ENCODE assay signal across 19 cellular contexts in the genomic region with DNA sequence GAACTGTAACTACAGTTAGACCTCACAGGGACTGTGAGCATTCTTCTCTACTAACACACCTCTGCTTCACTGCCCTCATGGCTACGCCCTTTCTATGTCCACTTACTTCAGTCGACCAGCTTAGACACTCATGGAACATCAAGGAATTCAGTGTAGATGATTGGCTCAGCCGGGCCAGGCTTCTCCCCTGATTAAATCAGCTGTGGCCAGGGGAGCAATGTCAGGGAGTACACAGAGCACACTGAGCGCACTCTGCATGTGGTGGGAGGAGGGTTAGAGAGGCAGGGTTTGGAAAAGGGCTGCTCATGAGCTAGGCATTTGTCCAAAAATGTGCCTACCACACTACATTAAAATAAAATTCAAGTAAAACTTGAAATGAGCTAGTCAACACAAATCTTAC.
DNase-seq lines count a peak whose midpoint lies in the region; ATAC-seq, FAIRE-seq and TF ChIP-seq lines count a peak whose summit lies in the region.
"Had no signal": no experiment of that assay in that cellular context is flagged by ENCODE, and none has a peak within 500 bp of the region (broad histone marks: within the 10 kb centered on the region; RNA-seq: fewer than 3 reads in every experiment).

No MANE protein-coding gene starts in this region.

- DNase-seq in GM23338 (ENCODE audit: low spot score) (no peak), PC-3 (no peak), astrocyte (ENCODE audit: low read depth) (peak; percentile 41), left kidney (ENCODE audit: low read depth, low spot score) (peak; percentile 3), pons (ENCODE audit: low spot score) (no peak), SKM-1 treated with dmso at 0.1 percent for 144 hours (lab: John Stamatoyannopoulos, UW; ENCODE audit: unreplicated experiment) (no peak)
- DNase-seq in activated CD4-positive, CD25-positive, alpha-beta regulatory T cell treated with anti-CD3 and anti-CD28 coated beads, Interleukin-2, amount 50 U/mL, for 72 hours, result no peak
- DNase-seq: activated CD4-positive, alpha-beta T cell treated with anti-CD3 and anti-CD28 coated beads for 36 hours; activated effector memory CD4-positive, alpha-beta T cell treated with Interleukin-2 at 50 U/mL for 16 hours; amygdala; left ventricle myocardium superior; NCI-H1092; NCI-H2107; occipital lobe; stimulated activated CD4-positive, alpha-beta T cell treated with anti-CD3 and anti-CD28 coated beads, Interleukin-4, amount 100 ng/mL, for 1 hour; substantia nigra had no signal

- H2AFZ ChIP-seq in GM23338 (no peak overlapping the region), PC-3 (ENCODE audit: low read length) (no peak overlapping the region), astrocyte (ENCODE audit: low read depth, low read length) (peak overlapping the region; percentile 2)

- CTCF ChIA-PET in PC-3 (lab: Charles Lee), result interaction anchor here (0.6 kb wide), 2 partner anchors 50 to 115 kb away, joined by 4 read pairs; no protein-coding TSS in a partner anchor

- H3K27me3 Mint-ChIP-seq in GM23338 (ENCODE audit: insufficient read depth, low read depth, poor library complexity) (peaks cover 2% of the 10 kb centered on the region), astrocyte (ENCODE audit: low read depth, unreplicated experiment) (no peaks in the 10 kb centered on the region)
- H3K27me3 Mint-ChIP-seq: activated CD4-positive, alpha-beta T cell treated with anti-CD3 and anti-CD28 coated beads for 36 hours had no signal

- POLR2A ChIA-PET in PC-3 (lab: Charles Lee; ENCODE audit: unreplicated experiment), result no interaction called here

- ATAC-seq in GM23338 (peak; percentile 37; the same call in 2 of the 3 replicates), PC-3 (no peak), GM18520 (IDR thresholded peaks at IDR 0.05; ENCODE audit: unreplicated experiment) (no peak)
- ATAC-seq: activated CD4-positive, alpha-beta T cell treated with anti-CD3 and anti-CD28 coated beads for 36 hours had no signal

- H3K4me3 Mint-ChIP-seq in GM23338 (no peak overlapping the region), astrocyte (ENCODE audit: unreplicated experiment) (no peak overlapping the region)
- H3K4me3 Mint-ChIP-seq: activated CD4-positive, alpha-beta T cell treated with anti-CD3 and anti-CD28 coated beads for 36 hours; T-helper 2 cell treated with Interferon-gamma antibody and Interleukin-4, amounts not matched to agents 5 μg/mL and 100 μg/mL, for 36 hours had no signal

- H3K36me3 ChIP-seq in GM23338 (ENCODE audit: insufficient read depth) (no peaks in the 10 kb centered on the region), PC-3 (ENCODE audit: low read depth, low read length) (no peaks in the 10 kb centered on the region), astrocyte (ENCODE audit: insufficient read depth, low read length) (no peaks in the 10 kb centered on the region)

- H4K20me1 ChIP-seq in GM23338 (replicated peaks; ENCODE audit: insufficient read depth) (no peaks in the 10 kb centered on the region), PC-3 (ENCODE audit: low read length) (no peaks in the 10 kb centered on the region), astrocyte (ENCODE audit: insufficient read depth, low read length) (no peaks in the 10 kb centered on the region)

- H3K79me2 ChIP-seq in GM23338 (replicated peaks; ENCODE audit: insufficient read depth) (no peaks in the 10 kb centered on the region), PC-3 (ENCODE audit: low read length) (no peaks in the 10 kb centered on the region), astrocyte (ENCODE audit: insufficient read depth, low read length) (no peaks in the 10 kb centered on the region)

- H3K4me1 ChIP-seq in GM23338 (ENCODE audit: insufficient read depth) (no peaks in the 10 kb centered on the region), PC-3 (ENCODE audit: insufficient read depth, low read length) (peaks cover 18% of the 10 kb centered on the region), astrocyte (ENCODE audit: insufficient read depth, low read length) (peaks cover 16% of the 10 kb centered on the region)

- H3K27ac Mint-ChIP-seq in GM23338 (no peak overlapping the region; the same call in 1 of the 2 replicates), astrocyte (ENCODE audit: unreplicated experiment) (peak overlapping the region; percentile 97)
- H3K27ac Mint-ChIP-seq: activated CD4-positive, alpha-beta T cell treated with anti-CD3 and anti-CD28 coated beads for 36 hours; T-helper 2 cell treated with Interferon-gamma antibody and Interleukin-4, amounts not matched to agents 5 μg/mL and 100 μg/mL, for 36 hours had no signal

- H3K36me3 Mint-ChIP-seq in GM23338 (ENCODE audit: low read depth), result 0 out of 3 replicates have a peak, but pooled peaks cover under 1% of the 10 kb centered on the region
- H3K36me3 Mint-ChIP-seq in astrocyte (ENCODE audit: low read depth, unreplicated experiment), result no peaks in the 10 kb centered on the region

- no peak overlapping the region for H3K4me3 ChIP-seq in GM23338
- H3K4me3 ChIP-seq in PC-3 (ENCODE audit: low read length), result no peak overlapping the region
- H3K4me3 ChIP-seq in astrocyte (ENCODE audit: insufficient read depth, low read depth, low read length), result no peak overlapping the region

- H3K4me2 ChIP-seq in GM23338 (no peak overlapping the region), PC-3 (ENCODE audit: low read length) (peak overlapping the region; percentile 33), astrocyte (ENCODE audit: low read length) (peak overlapping the region; percentile 11)

- no peaks in the 10 kb centered on the region for H3K27me3 ChIP-seq in GM23338 (ENCODE audit: insufficient read depth)
- H3K27me3 ChIP-seq in PC-3 (ENCODE audit: low read length), result no peaks in the 10 kb centered on the region
- no peaks in the 10 kb centered on the region for H3K27me3 ChIP-seq in astrocyte (ENCODE audit: insufficient read depth, low read length)

- no peaks in the 10 kb centered on the region for H3K4me1 Mint-ChIP-seq in GM23338
- peaks cover 22% of the 10 kb centered on the region for H3K4me1 Mint-ChIP-seq in astrocyte (ENCODE audit: low read depth, unreplicated experiment)
- H3K4me1 Mint-ChIP-seq: activated CD4-positive, alpha-beta T cell treated with anti-CD3 and anti-CD28 coated beads for 36 hours had no signal

- no peak for FAIRE-seq in astrocyte (lab: Jason Lieb, UNC)
- FAIRE-seq: colon had no signal

- TF ChIP-seq CTCF in GM23338 (conservative IDR thresholded peaks at IDR 0.05; ENCODE audit: low read depth in 2 of 2) (no peak), PC-3 (conservative IDR thresholded peaks at IDR 0.05; ENCODE audit: low read depth, low read length) (no peak), astrocyte (IDR thresholded peaks at IDR 0.05; ENCODE audit: insufficient read depth, low read depth, low read length) (no peak)

- intact Hi-C loops in PC-3 (cut with micrococcal nuclease), result no loop called here

- no TSS peak for BruUV-seq in PC-3 (replicated peaks; lab: Mats Ljungman, UMichigan)

- H3F3A ChIP-seq in GM23338 (replicated peaks; ENCODE audit: low read depth) (no peaks in the 10 kb centered on the region), PC-3 (ENCODE audit: low read length, unreplicated experiment) (peaks cover 5% of the 10 kb centered on the region)

- H3K9me3 ChIP-seq in PC-3 (ENCODE audit: low read length), result no peaks in the 10 kb centered on the region
- no peaks in the 10 kb centered on the region for H3K9me3 ChIP-seq in astrocyte (ENCODE audit: insufficient read depth, low read depth, low read length)

- H3K27ac ChIP-seq in GM23338 (ENCODE audit: low read depth), result no peak overlapping the region
- peak overlapping the region; percentile 82 for H3K27ac ChIP-seq in PC-3 (ENCODE audit: low read length)
- peak overlapping the region; percentile 19 for H3K27ac ChIP-seq in astrocyte (ENCODE audit: low read depth, low read length)

- peak overlapping the region; percentile 9; the same call in 1 of the 2 replicates for H3K9ac ChIP-seq in PC-3 (ENCODE audit: low read length)
- H3K9ac ChIP-seq in astrocyte (ENCODE audit: low read length), result no peak overlapping the region

- H3K9me2 ChIP-seq in GM23338 (ENCODE audit: insufficient read depth) (no peaks in the 10 kb centered on the region), PC-3 (replicated peaks; ENCODE audit: low read length) (no peaks in the 10 kb centered on the region)

- no peaks in the 10 kb centered on the region for H3K9me3 Mint-ChIP-seq in GM23338
- H3K9me3 Mint-ChIP-seq in astrocyte (ENCODE audit: unreplicated experiment), result no peaks in the 10 kb centered on the region
- H3K9me3 Mint-ChIP-seq: T-helper 2 cell treated with Interferon-gamma antibody and Interleukin-4, amounts not matched to agents 5 μg/mL and 100 μg/mL, for 36 hours had no signal

TF ChIP-seq in GM23338, 12 proteins besides CTCF, POLR2A, EP300 and RAD21 (continues in another document):
- TF ChIP-seq POLR2AphosphoS5 (IDR thresholded peaks at IDR 0.05; ENCODE audit: low read depth) (no peak), ETS1 (IDR thresholded peaks at IDR 0.05) (no peak), JUNB (IDR thresholded peaks at IDR 0.05; ENCODE audit: unreplicated experiment) (no peak)

Comparison
In these comparisons a context has a peak if more than half of its experiments do, and no peak if none do; other contexts are left out.
1. DNase-seq: peak in astrocyte (single experiment) and left kidney (single experiment); none in GM23338 (single experiment), PC-3 (single experiment), pons (single experiment), activated CD4-positive, CD25-positive, alpha-beta regulatory T cell treated with anti-CD3 and anti-CD28 coated beads, Interleukin-2, amount 50 U/mL, for 72 hours (single experiment) and SKM-1 treated with dmso at 0.1 percent for 144 hours (single experiment).